In genomic region chr6:144216668-144217218, GRCh38 we compare ENCODE assay signal across 8 cellular contexts.
DNase-seq lines count a peak whose midpoint lies in the region; ATAC-seq and TF ChIP-seq lines count a peak whose summit lies in the region.

No MANE protein-coding gene starts in this region.

- peaks cover 35% of the 10 kb centered on the region for H3K4me1 Mint-ChIP-seq in dendritic cell treated with granulocyte-macrophage colony-stimulating factor and Interleukin-4, amounts not matched to agents 40 ng/mL and 50 ng/mL, for 4 days (ENCODE audit: low read depth)

- H3K4me3 Mint-ChIP-seq in dendritic cell treated with granulocyte-macrophage colony-stimulating factor and Interleukin-4, amounts not matched to agents 40 ng/mL and 50 ng/mL, for 4 days, result peak overlapping the region; percentile 87

- H3K27me3 ChIP-seq in OCI-LY3 (ENCODE audit: low read depth, low read length), result no peaks in the 10 kb centered on the region

- ATAC-seq in HG02642 (IDR thresholded peaks at IDR 0.05; ENCODE audit: poor library complexity, unreplicated experiment) (peak; percentile 48), mucosa of descending colon (peak; percentile 61)

- peak overlapping the region; percentile 88 for H3K27ac ChIP-seq in OCI-LY3 (ENCODE audit: low read length)

- TF ChIP-seq CTCF in OCI-LY3 (IDR thresholded peaks at IDR 0.05; ENCODE audit: low read depth, low read length) (no peak), mucosa of descending colon (IDR thresholded peaks at IDR 0.05) (no peak)

- no peak overlapping the region for H2AFZ ChIP-seq in OCI-LY3 (ENCODE audit: low read depth, low read length)

- H3K79me2 ChIP-seq in OCI-LY3 (ENCODE audit: low read length), result no peaks in the 10 kb centered on the region

- H3K9me3 ChIP-seq in OCI-LY3 (ENCODE audit: insufficient read depth, low read length) (no peaks in the 10 kb centered on the region), mucosa of descending colon (no peaks in the 10 kb centered on the region)

- peak; percentile 82 for DNase-seq in activated CD4-positive, alpha-beta T cell treated with anti-CD3 and anti-CD28 coated beads for 48 hours
- no peak for DNase-seq in activated CD4-positive, alpha-beta T cell treated with anti-CD3 and anti-CD28 coated beads, Interleukin-2, amount 50 U/mL, for 4 hours
- DNase-seq in mucosa of descending colon (peak in 1 of 3 donors; percentile 84), CD1c-positive myeloid dendritic cell (ENCODE audit: extremely low spot score) (no peak), DMS53 treated with DMSO at 0.1 percent for 48 hours (lab: John Stamatoyannopoulos, UW; ENCODE audit: unreplicated experiment) (no peak)

- no peaks in the 10 kb centered on the region for H3K27me3 Mint-ChIP-seq in dendritic cell treated with granulocyte-macrophage colony-stimulating factor and Interleukin-4, amounts not matched to agents 40 ng/mL and 50 ng/mL, for 4 days

- peak overlapping the region; percentile 93 for H3K27ac Mint-ChIP-seq in dendritic cell treated with granulocyte-macrophage colony-stimulating factor and Interleukin-4, amounts not matched to agents 40 ng/mL and 50 ng/mL, for 4 days

- peak overlapping the region; percentile 88 for H3K4me2 ChIP-seq in OCI-LY3 (ENCODE audit: low read length)

- no peaks in the 10 kb centered on the region for H3K36me3 Mint-ChIP-seq in dendritic cell treated with granulocyte-macrophage colony-stimulating factor and Interleukin-4, amounts not matched to agents 40 ng/mL and 50 ng/mL, for 4 days (ENCODE audit: low read depth)

- H3K4me3 ChIP-seq in OCI-LY3 (ENCODE audit: low read length) (peak overlapping the region; percentile 95), mucosa of descending colon (peak overlapping the region; percentile 51)

- H3K36me3 ChIP-seq in OCI-LY3 (replicated peaks; ENCODE audit: low read depth, low read length), result no peaks in the 10 kb centered on the region
- no peaks in the 10 kb centered on the region for H3K36me3 ChIP-seq in mucosa of descending colon (ENCODE audit: low read depth)

- intact Hi-C loops in dendritic cell treated with granulocyte-macrophage colony-stimulating factor and Interleukin-4, amounts not matched to agents 40 ng/mL and 50 ng/mL, for 4 days (cut with micrococcal nuclease), result loop anchor here (1.0 to 5.0 kb wide), 3 partner anchors 65 to 266 kb away; partner anchors contain the start of gene UTRN
- intact Hi-C loops in mucosa of descending colon (cut with DNase I, micrococcal nuclease), result loop anchor here (5.0 to 10.0 kb wide), 2 partner anchors 68 to 109 kb away; partner anchors contain the start of gene UTRN (in 1 of the 2)

- H3K4me1 ChIP-seq in OCI-LY3 (ENCODE audit: low read length) (peaks cover 7% of the 10 kb centered on the region), mucosa of descending colon (ENCODE audit: low read depth) (peaks cover 11% of the 10 kb centered on the region)

- no peaks in the 10 kb centered on the region for H4K20me1 ChIP-seq in OCI-LY3 (ENCODE audit: insufficient read depth, low read length)

- H3K9me3 Mint-ChIP-seq in dendritic cell treated with granulocyte-macrophage colony-stimulating factor and Interleukin-4, amounts not matched to agents 40 ng/mL and 50 ng/mL, for 4 days, result no peaks in the 10 kb centered on the region

- H3K9ac ChIP-seq in OCI-LY3 (ENCODE audit: low read length), result peak overlapping the region; percentile 90
